Comparison of ENCODE assay signal across 22 cellular contexts in the genomic region with DNA sequence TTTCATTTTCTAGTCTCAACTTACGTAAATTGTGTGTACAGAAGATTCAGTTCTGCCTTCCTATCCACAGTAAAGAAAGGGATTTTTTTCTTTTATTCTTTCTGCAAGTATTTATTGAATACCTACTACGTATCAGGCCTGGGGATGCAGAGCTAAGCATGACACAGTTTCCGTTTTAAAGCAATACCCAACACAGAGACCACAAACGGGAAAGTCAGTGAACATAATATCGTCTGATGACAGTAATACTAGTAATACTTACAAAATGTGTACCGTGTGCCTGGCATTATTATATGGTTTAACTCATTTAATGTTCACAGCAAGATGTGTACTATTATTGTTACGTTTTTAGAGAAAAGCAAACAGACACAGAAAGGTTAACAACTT.
"Had no signal": no experiment of that assay in that cellular context is flagged by ENCODE, and none has a peak within 500 bp of the region (broad histone marks: within the 10 kb centered on the region; RNA-seq: fewer than 3 reads in every experiment).

No MANE protein-coding gene starts in this region.

- H3K36me3 ChIP-seq: brain microvascular endothelial cell, esophagus squamous epithelium, neural progenitor cell, ovary, tibial nerve had no signal

- H3K27me3 Mint-ChIP-seq: activated CD4-positive, alpha-beta T cell treated with anti-CD3 and anti-CD28 coated beads, Interleukin-2, amount 10 ng/mL, durations not matched to agents 24 days and 14 days; activated CD8-positive, alpha-beta T cell treated with anti-CD3 and anti-CD28 coated beads for 36 hours; activated naive CD4-positive, alpha-beta T cell treated with anti-CD3 and anti-CD28 coated beads, Interleukin-2, amount 10 ng/mL, durations not matched to agents 7 days and 5 days; activated naive CD8-positive, alpha-beta T cell treated with anti-CD3 and anti-CD28 coated beads, Interleukin-2, amount 50 U/mL, for 24 hours; naive thymus-derived CD4-positive, alpha-beta T cell; stimulated activated naive CD8-positive, alpha-beta T cell treated with anti-CD3 and anti-CD28 coated beads, Interleukin-15, Interleukin-2, amounts not matched to agents 100 ng/mL and 50 ng/mL, for 24 hours had no signal

- H3K27ac Mint-ChIP-seq: activated CD4-positive, alpha-beta T cell treated with anti-CD3 and anti-CD28 coated beads, Interleukin-2, amount 10 ng/mL, durations not matched to agents 24 days and 14 days; activated CD8-positive, alpha-beta T cell treated with anti-CD3 and anti-CD28 coated beads for 36 hours; activated naive CD4-positive, alpha-beta T cell treated with anti-CD3 and anti-CD28 coated beads, Interleukin-2, amount 10 ng/mL, durations not matched to agents 7 days and 5 days; activated naive CD8-positive, alpha-beta T cell treated with anti-CD3 and anti-CD28 coated beads, Interleukin-2, amount 50 U/mL, for 24 hours; naive thymus-derived CD4-positive, alpha-beta T cell; neural progenitor cell had no signal

- H3K4me1 ChIP-seq: neural progenitor cell had no signal

- H3K4me3 Mint-ChIP-seq: activated CD4-positive, alpha-beta T cell treated with anti-CD3 and anti-CD28 coated beads, Interleukin-2, amount 10 ng/mL, durations not matched to agents 24 days and 14 days; activated CD8-positive, alpha-beta T cell treated with anti-CD3 and anti-CD28 coated beads for 36 hours; activated naive CD4-positive, alpha-beta T cell treated with anti-CD3 and anti-CD28 coated beads, Interleukin-2, amount 10 ng/mL, durations not matched to agents 7 days and 5 days; activated naive CD8-positive, alpha-beta T cell treated with anti-CD3 and anti-CD28 coated beads, Interleukin-2, amount 50 U/mL, for 24 hours; activated T-cell treated with anti-CD3 and anti-CD28 coated beads, Interleukin-2, amount 50 U/mL, for 4 hours; naive thymus-derived CD4-positive, alpha-beta T cell; neural progenitor cell; stimulated activated naive CD8-positive, alpha-beta T cell treated with anti-CD3 and anti-CD28 coated beads, Interleukin-15, Interleukin-2, amounts not matched to agents 100 ng/mL and 50 ng/mL, for 24 hours had no signal

- H3K4me3 ChIP-seq: esophagus squamous epithelium, hepatocyte, neural progenitor cell, ovary, psoas muscle, tibial nerve had no signal

- H3K9me3 Mint-ChIP-seq: activated CD4-positive, alpha-beta T cell treated with anti-CD3 and anti-CD28 coated beads, Interleukin-2, amount 10 ng/mL, durations not matched to agents 24 days and 14 days; activated CD8-positive, alpha-beta T cell treated with anti-CD3 and anti-CD28 coated beads for 36 hours; activated naive CD4-positive, alpha-beta T cell treated with anti-CD3 and anti-CD28 coated beads, Interleukin-2, amount 10 ng/mL, durations not matched to agents 7 days and 5 days; activated naive CD8-positive, alpha-beta T cell treated with anti-CD3 and anti-CD28 coated beads, Interleukin-2, amount 50 U/mL, for 24 hours; activated T-cell treated with anti-CD3 and anti-CD28 coated beads, Interleukin-2, amount 50 U/mL, for 4 hours; naive thymus-derived CD4-positive, alpha-beta T cell; neural progenitor cell; stimulated activated naive CD8-positive, alpha-beta T cell treated with anti-CD3 and anti-CD28 coated beads, Interleukin-15, Interleukin-2, amounts not matched to agents 100 ng/mL and 50 ng/mL, for 24 hours had no signal

- DNase-seq: activated CD4-positive, alpha-beta T cell treated with anti-CD3 and anti-CD28 coated beads, Interleukin-2, amount 10 ng/mL, durations not matched to agents 24 days and 14 days; activated CD8-positive, alpha-beta T cell treated with anti-CD3 and anti-CD28 coated beads for 36 hours; activated effector memory CD4-positive, alpha-beta T cell treated with Interleukin-2 at 50 U/mL for 16 hours; activated naive CD4-positive, alpha-beta T cell treated with anti-CD3 and anti-CD28 coated beads, Interleukin-2, amount 10 ng/mL, durations not matched to agents 7 days and 5 days; activated naive CD8-positive, alpha-beta T cell treated with anti-CD3 and anti-CD28 coated beads, Interleukin-2, amount 50 U/mL, for 24 hours; activated T-cell treated with anti-CD3 and anti-CD28 coated beads, Interleukin-2, amount 50 U/mL, for 4 hours; anterior cingulate cortex; brain microvascular endothelial cell; effector CD4-positive, alpha-beta T cell; esophagus squamous epithelium; left cardiac atrium; naive thymus-derived CD4-positive, alpha-beta T cell; ovary; psoas muscle; right cardiac atrium; T-helper 9 cell had no signal

- H2AFZ ChIP-seq: hepatocyte, neural progenitor cell had no signal

- ATAC-seq: activated CD8-positive, alpha-beta T cell treated with anti-CD3 and anti-CD28 coated beads for 36 hours; activated naive CD8-positive, alpha-beta T cell treated with anti-CD3 and anti-CD28 coated beads, Interleukin-2, amount 50 U/mL, for 24 hours; activated T-cell treated with anti-CD3 and anti-CD28 coated beads, Interleukin-2, amount 50 U/mL, for 4 hours; naive thymus-derived CD4-positive, alpha-beta T cell; right cardiac atrium had no signal

- H3K9me3 ChIP-seq: esophagus squamous epithelium, ovary, psoas muscle, tibial nerve had no signal

- H3K27ac ChIP-seq: brain microvascular endothelial cell, esophagus squamous epithelium, hepatocyte, neural progenitor cell, ovary, psoas muscle had no signal

- H3K4me1 Mint-ChIP-seq: activated naive CD4-positive, alpha-beta T cell treated with anti-CD3 and anti-CD28 coated beads, Interleukin-2, amount 10 ng/mL, durations not matched to agents 7 days and 5 days had no signal

- H3K27me3 ChIP-seq: brain microvascular endothelial cell, esophagus squamous epithelium, hepatocyte, neural progenitor cell, ovary, tibial nerve had no signal

- FAIRE-seq: endothelial cell of umbilical vein, urothelium cell line had no signal
